1 cellular context compared by ENCODE assay signal in genomic region chr20:11797161-11797560, GRCh38.
TF ChIP-seq lines count a peak whose summit lies in the region.

No MANE protein-coding gene starts in this region.

TF ChIP-seq in SK-N-SH, 30 proteins besides CTCF, POLR2A, EP300 and RAD21 (continued from another document):
- TF ChIP-seq PBX3 (IDR thresholded peaks at IDR 0.05) (no peak), FOXJ3 (CRISPR knock-in tag; IDR thresholded peaks at IDR 0.05) (no peak), SIN3A (IDR thresholded peaks at IDR 0.05; ENCODE audit: borderline replicate concordance, low read depth, low read length) (no peak), ZBTB33 (IDR thresholded peaks at IDR 0.05; ENCODE audit: borderline replicate concordance, low read depth) (no peak), POLR2AphosphoS5 (IDR thresholded peaks at IDR 0.05; ENCODE audit: low read depth, low read length) (no peak), RFX5 (IDR thresholded peaks at IDR 0.05; ENCODE audit: low read length) (no peak), EZH2phosphoT487 (IDR thresholded peaks at IDR 0.05; ENCODE audit: borderline replicate concordance, low read depth) (no peak), GATA2 (CRISPR knock-in tag; IDR thresholded peaks at IDR 0.05) (no peak), MEF2A (IDR thresholded peaks at IDR 0.05; ENCODE audit: borderline replicate concordance, low read depth) (no peak), GABPA (IDR thresholded peaks at IDR 0.05; ENCODE audit: low read depth) (no peak), NFIC (IDR thresholded peaks at IDR 0.05; ENCODE audit: borderline replicate concordance) (no peak), YY1 (IDR thresholded peaks at IDR 0.05; ENCODE audit: low read depth) (no peak), TCF12 (IDR thresholded peaks at IDR 0.05) (no peak), CHD2 (IDR thresholded peaks at IDR 0.05; ENCODE audit: low read length, partially characterized antibody) (no peak)
- TF ChIP-seq, protein P1, sequence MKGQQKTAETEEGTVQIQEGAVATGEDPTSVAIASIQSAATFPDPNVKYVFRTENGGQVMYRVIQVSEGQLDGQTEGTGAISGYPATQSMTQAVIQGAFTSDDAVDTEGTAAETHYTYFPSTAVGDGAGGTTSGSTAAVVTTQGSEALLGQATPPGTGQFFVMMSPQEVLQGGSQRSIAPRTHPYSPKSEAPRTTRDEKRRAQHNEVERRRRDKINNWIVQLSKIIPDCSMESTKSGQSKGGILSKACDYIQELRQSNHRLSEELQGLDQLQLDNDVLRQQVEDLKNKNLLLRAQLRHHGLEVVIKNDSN (IDR thresholded peaks at IDR 0.05; ENCODE audit: borderline replicate concordance, low read depth) = no peak
